In the genomic region with DNA sequence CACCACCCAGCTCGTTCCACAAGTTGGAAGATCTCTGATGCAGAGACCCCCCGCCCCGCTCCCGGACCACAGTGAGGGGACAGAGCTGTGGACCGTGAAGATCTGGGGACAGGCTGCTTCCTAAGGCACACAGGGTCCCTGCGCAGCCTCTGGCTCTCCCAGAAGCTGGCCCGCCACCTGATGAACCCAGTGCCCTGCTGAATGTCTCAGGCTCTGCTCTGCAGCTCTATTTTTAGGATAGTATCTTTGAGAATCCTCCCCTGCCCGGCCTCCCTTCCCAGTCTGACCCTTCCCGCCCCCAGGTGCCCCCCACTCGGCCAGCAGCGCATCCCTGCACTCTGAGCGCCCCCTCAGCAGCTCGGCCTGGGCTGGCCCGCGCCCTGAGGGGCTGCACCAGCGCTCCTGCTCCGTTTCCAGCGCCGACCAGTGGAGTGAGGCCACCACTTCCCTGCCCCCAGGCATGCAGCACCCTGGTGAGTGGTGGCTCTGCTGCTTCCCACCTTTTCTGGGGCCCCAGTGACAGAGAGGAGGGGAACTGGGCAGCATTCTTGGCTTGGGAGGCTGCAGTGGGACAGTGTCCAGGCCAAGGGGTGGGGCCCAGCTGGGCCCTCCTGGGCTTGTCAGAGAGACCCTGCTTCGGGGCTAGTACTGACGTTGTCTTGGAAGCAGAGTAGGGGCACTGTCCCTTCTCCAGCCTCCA, we compare ENCODE assay signal across 29 cellular contexts. TPM values are rescaled to one million over a fixed set of nuclear protein-coding genes. Genes with fewer than 3 reads are reported as not detected.
DNase-seq lines count a peak whose midpoint lies in the region; ATAC-seq, FAIRE-seq and TF ChIP-seq lines count a peak whose summit lies in the region.
"Had no signal": no experiment of that assay in that cellular context is flagged by ENCODE, and none has a peak within 500 bp of the region (broad histone marks: within the 10 kb centered on the region; RNA-seq: fewer than 3 reads in every experiment).

No MANE protein-coding gene starts in this region.

- no peak overlapping the region for H3K4me3 Mint-ChIP-seq in H9
- H3K4me3 Mint-ChIP-seq: activated B cell treated with CpG ODN at 0.5 μM for 24 hours; activated T-helper 17 cell treated with anti-CD3 and anti-CD28 coated beads, Interleukin-2, amount 50 U/mL, for 72 hours; IgD-negative memory B cell had no signal

- TF ChIP-seq CTCF in sigmoid colon (IDR thresholded peaks at IDR 0.05) (no peak), H9 (conservative IDR thresholded peaks at IDR 0.05) (no peak)

- no peak overlapping the region for H3K18ac ChIP-seq in H9 (ENCODE audit: insufficient read length, low read depth, low read length)

- intact Hi-C loops in sigmoid colon (cut with DNase I), result no loop called here

- H2AFZ ChIP-seq in H9 (ENCODE audit: low read length), result no peak overlapping the region
- H2AFZ ChIP-seq: parathyroid adenoma had no signal

- TF ChIP-seq POLR2A in sigmoid colon (IDR thresholded peaks at IDR 0.05), result no peak

- DNase-seq in activated CD4-positive, CD25-positive, alpha-beta regulatory T cell treated with anti-CD3 and anti-CD28 coated beads, Interleukin-2, amount 50 U/mL, for 72 hours, result peak; percentile 23
- DNase-seq in activated CD4-positive, CD25-positive, alpha-beta regulatory T cell (lab: John Stamatoyannopoulos, UW), result no peak
- DNase-seq in frontal cortex (ENCODE audit: low spot score in 2 of 2) (peak; percentile 12 to 29), iPS-NIHi7 (ENCODE audit: extremely low spot score) (peak; percentile 43), sigmoid colon (peak; percentile 57), H9 (no peak)
- DNase-seq: brain microvascular endothelial cell; EL; foreskin keratinocyte; MG63; NCI-H2171 treated with DMSO at 0.1 percent for 48 hours; NCI-H774; OCI-M1; stimulated activated CD4-positive, alpha-beta T cell treated with anti-CD3 and anti-CD28 coated beads, Interleukin-4, amount 100 ng/mL, for 1 hour had no signal

- H4K5ac ChIP-seq in H9 (ENCODE audit: insufficient read length, low read depth, low read length), result no peak overlapping the region

- FAIRE-seq in frontal cortex (lab: Jason Lieb, UNC), result no peak
- FAIRE-seq: GM19239, H54 had no signal

- H3K79me1 ChIP-seq in H9 (ENCODE audit: insufficient read depth, low read depth, low read length, poor library complexity, severe bottlenecking), result no peaks in the 10 kb centered on the region

- H4K8ac ChIP-seq in H9 (replicated peaks; ENCODE audit: insufficient read length, low read depth, low read length), result no peak overlapping the region

- H4K20me1 ChIP-seq in H9 (ENCODE audit: control insufficient read depth, insufficient read depth, insufficient read length), result no peaks in the 10 kb centered on the region

- 89 to 94% methylated on average over 21 of the region's 21 CpGs for WGBS in sigmoid colon, 2 donors
- WGBS in H9 (ENCODE audit: extremely low coverage, insufficient read length, low lambda C conversion rate), result no CpG with 5 or more reads among the region's 21 CpGs

- no peak overlapping the region for H3K56ac ChIP-seq in H9 (ENCODE audit: insufficient read length, low read depth, low read length)

- no peak overlapping the region for H3K9ac ChIP-seq in H9 (ENCODE audit: extremely low read depth, insufficient read length, low read length)
- H3K9ac ChIP-seq: parathyroid adenoma had no signal

- no peak overlapping the region for H2BK20ac ChIP-seq in H9 (ENCODE audit: low read depth, low read length, poor library complexity, severe bottlenecking)

- H3T11ph ChIP-seq in H9 (ENCODE audit: low read length), result no peak overlapping the region

- no peak overlapping the region for H3K4me3 ChIP-seq in sigmoid colon
- H3K4me3 ChIP-seq: MG63, SJSA1 had no signal

- H3K4me1 Mint-ChIP-seq in H9, result peaks cover 28 to 44% of the 10 kb centered on the region in 2 experiments
- H3K4me1 Mint-ChIP-seq: activated B cell treated with CpG ODN at 0.5 μM for 24 hours; activated T-helper 17 cell treated with anti-CD3 and anti-CD28 coated beads, Interleukin-2, amount 50 U/mL, for 72 hours; IgD-negative memory B cell had no signal

- H3K23me2 ChIP-seq in H9 (ENCODE audit: insufficient read length, low read depth, low read length, poor library complexity, severe bottlenecking), result no peaks in the 10 kb centered on the region

- H3K23ac ChIP-seq in H9 (ENCODE audit: insufficient read length, low read depth, low read length), result no peak overlapping the region

- no peak overlapping the region for H2BK120ac ChIP-seq in H9 (ENCODE audit: low read depth, low read length, poor library complexity, severe bottlenecking)

- H3K27me3 ChIP-seq in sigmoid colon (no peaks in the 10 kb centered on the region), H9 (ENCODE audit: insufficient read depth, low read length) (no peaks in the 10 kb centered on the region)
- H3K27me3 ChIP-seq: brain microvascular endothelial cell, foreskin keratinocyte, MG63, SJSA1 had no signal

- TF ChIP-seq EP300 in sigmoid colon (IDR thresholded peaks at IDR 0.05), result no peak

- no peak overlapping the region for H3K27ac ChIP-seq in sigmoid colon
- H3K27ac ChIP-seq in H9 (ENCODE audit: insufficient read length, low read depth, low read length), result no peak overlapping the region
- H3K27ac ChIP-seq: brain microvascular endothelial cell, foreskin keratinocyte, parathyroid adenoma, SJSA1 had no signal

- no peak overlapping the region for H3K4me2 ChIP-seq in H9 (ENCODE audit: insufficient read depth, insufficient read length, low read length)

- peaks cover 12 to 57% (median 15%) of the 10 kb centered on the region in 3 experiments; a peak in 6 of 7 replicates for H3K36me3 Mint-ChIP-seq in H9 (ENCODE audit: insufficient read depth in 1 of 3, low read depth in 3 of 3)
- H3K36me3 Mint-ChIP-seq: IgD-negative memory B cell had no signal

- H2BK5ac ChIP-seq in H9 (ENCODE audit: insufficient read length, low read length), result no peak overlapping the region

- no peaks in the 10 kb centered on the region; a peak in 2 of 5 replicates for H3K9me3 Mint-ChIP-seq in H9
- H3K9me3 Mint-ChIP-seq: activated B cell treated with CpG ODN at 0.5 μM for 24 hours; activated T-helper 17 cell treated with anti-CD3 and anti-CD28 coated beads, Interleukin-2, amount 50 U/mL, for 72 hours; IgD-negative memory B cell had no signal

- no peak for ATAC-seq in HG02938 (IDR thresholded peaks at IDR 0.05; ENCODE audit: unreplicated experiment)
- no peak for ATAC-seq in HG02840 (IDR thresholded peaks at IDR 0.05; ENCODE audit: low FRiP score, unreplicated experiment)
- ATAC-seq: activated T-helper 17 cell treated with anti-CD3 and anti-CD28 coated beads, Interleukin-2, amount 50 U/mL, for 72 hours; foreskin keratinocyte; left lobe of liver had no signal

- H3K9me3 ChIP-seq in sigmoid colon, result no peaks in the 10 kb centered on the region
- no peaks in the 10 kb centered on the region for H3K9me3 ChIP-seq in H9 (ENCODE audit: control insufficient read depth, low read depth, low read length)
- H3K9me3 ChIP-seq: MG63, SJSA1 had no signal

- no peak overlapping the region for H3K14ac ChIP-seq in H9 (ENCODE audit: insufficient read depth, low read length)

- H3K27ac Mint-ChIP-seq in H9, result no peak overlapping the region
- H3K27ac Mint-ChIP-seq: activated B cell treated with CpG ODN at 0.5 μM for 24 hours; activated T-helper 17 cell treated with anti-CD3 and anti-CD28 coated beads, Interleukin-2, amount 50 U/mL, for 72 hours; IgD-negative memory B cell had no signal

- H2BK15ac ChIP-seq in H9 (ENCODE audit: low read depth, low read length), result no peak overlapping the region

- no peak overlapping the region for H2AK5ac ChIP-seq in H9 (ENCODE audit: insufficient read length, low read length)

- H3K79me2 ChIP-seq in H9 (ENCODE audit: insufficient read depth, low read length), result no peaks in the 10 kb centered on the region
- H3K79me2 ChIP-seq: parathyroid adenoma had no signal

- H3K36me3 ChIP-seq in sigmoid colon, result peaks cover 32 to 95% (median 48%) of the 10 kb centered on the region in 4 donors

- H4K91ac ChIP-seq in H9 (ENCODE audit: insufficient read length, low read depth, low read length), result no peak overlapping the region

- H3K4me1 ChIP-seq in sigmoid colon, result no peaks in the 10 kb centered on the region
- no peaks in the 10 kb centered on the region; the same call in 1 of the 2 replicates for H3K4me1 ChIP-seq in H9 (ENCODE audit: insufficient read depth, low read length)
- H3K4me1 ChIP-seq: foreskin keratinocyte, parathyroid adenoma, SJSA1 had no signal

- no peaks in the 10 kb centered on the region; the same call in 1 of the 2 replicates for H3K27me3 Mint-ChIP-seq in H9 (ENCODE audit: low read depth)
- H3K27me3 Mint-ChIP-seq: activated B cell treated with CpG ODN at 0.5 μM for 24 hours; activated T-helper 17 cell treated with anti-CD3 and anti-CD28 coated beads, Interleukin-2, amount 50 U/mL, for 72 hours; IgD-negative memory B cell had no signal

- no peak overlapping the region for H2BK12ac ChIP-seq in H9 (ENCODE audit: insufficient read length, low read depth, low read length)

- H3K4ac ChIP-seq in H9 (ENCODE audit: low read depth, low read length), result no peak overlapping the region

RNA-seq across cellular contexts. Expression of a gene that starts 29.5 kb away (rescaled TPM):
- total RNA-seq in frontal cortex, result 0.41 TPM
- total RNA-seq in sigmoid colon, result not detected
- polyA plus RNA-seq in sigmoid colon, result not detected
- not detected in 2 replicates for total RNA-seq in H9 (2021)
- total RNA-seq: activated B cell treated with CpG ODN at 0.5 μM for 24 hours; dermis microvascular lymphatic vessel endothelial cell; epithelial cell of proximal tubule; foreskin keratinocyte; left lobe of liver; SJSA1; skeletal muscle tissue; T-helper 2 cell treated with Interferon-gamma antibody and Interleukin-4, amounts not matched to agents 100 ng/mL and 5 ng/mL, for 36 hours; ureter had no signal
- polyA plus RNA-seq: foreskin keratinocyte, IgD-negative memory B cell had no signal

RNA-seq across cellular contexts. Expression of a gene that starts 49.1 kb away (rescaled TPM):
- not detected for total RNA-seq in frontal cortex
- total RNA-seq in sigmoid colon, result not detected
- polyA plus RNA-seq in sigmoid colon, result not detected
- not detected in 2 replicates for total RNA-seq in H9 (2021)
- total RNA-seq: activated B cell treated with CpG ODN at 0.5 μM for 24 hours; activated T-helper 17 cell treated with anti-CD3 and anti-CD28 coated beads, Interleukin-2, amount 50 U/mL, for 72 hours; dermis microvascular lymphatic vessel endothelial cell; epithelial cell of proximal tubule; foreskin keratinocyte; left lobe of liver; SJSA1; T-helper 2 cell treated with Interferon-gamma antibody and Interleukin-4, amounts not matched to agents 100 ng/mL and 5 ng/mL, for 36 hours; ureter had no signal
- polyA plus RNA-seq: foreskin keratinocyte, IgD-negative memory B cell had no signal

RNA-seq across cellular contexts. Expression of a gene that starts 51.7 kb away (rescaled TPM):
- total RNA-seq in frontal cortex (92.9 TPM), sigmoid colon (10 to 100 TPM; 34.2 to 89.7 (median 40.9) TPM), H9 (2021) (97.7 and 99.6 TPM in 2 replicates)
- 10 to 100 TPM; 27.7 to 42.3 (median 33.6) TPM for polyA plus RNA-seq in sigmoid colon

RNA-seq across cellular contexts. Expression of a gene that starts 54.7 kb away (rescaled TPM):
- total RNA-seq in frontal cortex (10.2 TPM), sigmoid colon (10 to 100 TPM; 33.4 to 48.9 (median 41.9) TPM), H9 (2021) (45.4 and 53.6 TPM in 2 replicates)
- 10 to 100 TPM; 45.0 to 74.6 (median 47.4) TPM for polyA plus RNA-seq in sigmoid colon

RNA-seq across cellular contexts. Expression of a gene that starts 57.4 kb away (rescaled TPM):
- total RNA-seq in frontal cortex (32.6 TPM), sigmoid colon (10 to 100 TPM; 61.5 to 80.0 (median 69.9) TPM), H9 (2021) (57.8 and 59.5 TPM in 2 replicates)
- polyA plus RNA-seq in sigmoid colon, result 100 to 1,000 TPM in 1 of 3 donors, 10 to 100 TPM in 2; 61.3 to 124 (median 65.0) TPM

Comparison
In these comparisons a context has a peak if more than half of its experiments do, and no peak if none do; other contexts are left out.
1. DNase-seq: peak in activated CD4-positive, CD25-positive, alpha-beta regulatory T cell treated with anti-CD3 and anti-CD28 coated beads, Interleukin-2, amount 50 U/mL, for 72 hours (single experiment), frontal cortex (2 of 2), iPS-NIHi7 (single experiment) and sigmoid colon (single experiment); none in activated CD4-positive, CD25-positive, alpha-beta regulatory T cell (0 of 4) and H9 (single experiment).